Comparison of ENCODE assay signal across 19 cellular contexts in the genomic region with DNA sequence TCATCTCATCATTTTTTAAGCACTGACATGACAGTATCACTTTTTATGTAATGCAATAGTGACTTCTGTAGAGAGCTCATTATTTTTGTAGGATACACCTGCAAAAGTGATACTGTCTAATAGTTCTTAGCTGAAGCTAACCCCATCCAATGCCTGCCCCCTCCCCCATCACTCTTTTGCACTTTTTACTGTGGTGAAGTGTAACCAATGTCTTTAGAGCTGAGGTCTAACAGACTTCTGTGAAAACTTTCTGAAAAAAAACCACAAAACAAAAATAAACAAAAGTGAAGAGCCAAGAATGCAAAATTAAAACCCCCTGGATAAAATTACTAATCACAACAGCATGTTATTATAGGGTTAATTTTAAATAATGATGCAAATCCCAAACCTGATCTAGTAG.
"Had no signal": no experiment of that assay in that cellular context is flagged by ENCODE, and none has a peak within 500 bp of the region (broad histone marks: within the 10 kb centered on the region; RNA-seq: fewer than 3 reads in every experiment).

No MANE protein-coding gene starts in this region.

- DNase-seq: activated gamma-delta T cell treated with Interleukin-2 at 50 U/mL for 16 hours; activated T-cell treated with anti-CD3 and anti-CD28 coated beads, Interleukin-2, amount 50 U/mL, for 1 hour; cerebellar nuclear complex; esophagus squamous epithelium; foreskin fibroblast; left colon; ovary; spleen; stimulated activated CD4-positive, alpha-beta T cell treated with anti-CD3 and anti-CD28 coated beads, Interleukin-4, amount 100 ng/mL, for 1 hour; stimulated activated naive CD4-positive, alpha-beta T cell treated with Interleukin-2 at 50 U/mL for 16 hours; T-helper 9 cell; upper lobe of left lung had no signal

- H3K9me3 ChIP-seq: ascending aorta, esophagus squamous epithelium, neutrophil, ovary, prostate gland, right atrium auricular region, spleen, thoracic aorta, upper lobe of left lung had no signal

- H3K27me3 ChIP-seq: ascending aorta, esophagus squamous epithelium, neutrophil, ovary, right atrium auricular region, upper lobe of left lung had no signal

- H3K27ac ChIP-seq: ascending aorta, coronary artery, esophagus squamous epithelium, neutrophil, ovary, prostate gland, right atrium auricular region, spleen, thoracic aorta, upper lobe of left lung had no signal

- H3K4me3 ChIP-seq: ascending aorta, coronary artery, esophagus squamous epithelium, ovary, prostate gland, right atrium auricular region, spleen, thoracic aorta, upper lobe of left lung had no signal

- H3K36me3 ChIP-seq: ascending aorta, esophagus squamous epithelium, neutrophil, ovary, prostate gland, spleen, thoracic aorta, upper lobe of left lung had no signal

- ATAC-seq: left colon, WTC11 had no signal

- H3K4me1 ChIP-seq: ascending aorta, prostate gland had no signal
